13 cellular contexts compared by ENCODE assay signal in genomic region chr13:99347911-99348451, GRCh38. TPM values are rescaled to one million over a fixed set of nuclear protein-coding genes. Genes with fewer than 3 reads are reported as not detected.
DNase-seq lines count a peak whose midpoint lies in the region; ATAC-seq and TF ChIP-seq lines count a peak whose summit lies in the region.
"Had no signal": no experiment of that assay in that cellular context is flagged by ENCODE, and none has a peak within 500 bp of the region (broad histone marks: within the 10 kb centered on the region; RNA-seq: fewer than 3 reads in every experiment).

No MANE protein-coding gene starts in this region.

- no peak overlapping the region for H3K4me3 ChIP-seq in tibial nerve
- H3K4me3 ChIP-seq: HAP-1 had no signal

- H3K4me3 Mint-ChIP-seq in natural killer cell, result no peak overlapping the region

- H3K4me1 Mint-ChIP-seq in natural killer cell, result peaks cover 47 to 53% of the 10 kb centered on the region in 2 donors

- H3K9me3 Mint-ChIP-seq in natural killer cell, result no peaks in the 10 kb centered on the region

- whole genome bisulfite sequencing in tibial nerve, 2 donors, result 88 to 91% methylated on average over 8 of the region's 8 CpGs

- DNase-seq in natural killer cell, result no peak
- no peak for DNase-seq in SW 1271 (lab: John Stamatoyannopoulos, UW)
- DNase-seq in tibial nerve (ENCODE audit: low spot score in 2 of 2), result no peak
- no peak for DNase-seq in ecto neural progenitor cell (ENCODE audit: low spot score)
- no peak for DNase-seq in cerebellum (ENCODE audit: low spot score)
- DNase-seq: amniotic stem cell, PC-3 had no signal

- no peak for TF ChIP-seq EP300 in tibial nerve (IDR thresholded peaks at IDR 0.05)

- TF ChIP-seq CTCF in natural killer cell (IDR thresholded peaks at IDR 0.05) (no peak), tibial nerve (IDR thresholded peaks at IDR 0.05) (no peak)

- H3K27ac ChIP-seq in tibial nerve, result no peak overlapping the region
- H3K27ac ChIP-seq: VCaP had no signal

- no peaks in the 10 kb centered on the region for H3K9me3 ChIP-seq in tibial nerve
- H3K9me3 ChIP-seq: HAP-1 had no signal

- H3K27me3 Mint-ChIP-seq in natural killer cell (ENCODE audit: low read depth in 2 of 2), result no peaks in the 10 kb centered on the region

- H3K36me3 ChIP-seq in tibial nerve, result peaks cover 0 to 62% (median 0%) of the 10 kb centered on the region in 3 donors
- H3K36me3 ChIP-seq: HAP-1 had no signal

- H3K4me1 ChIP-seq in tibial nerve, result no peaks in the 10 kb centered on the region
- H3K4me1 ChIP-seq: HAP-1 had no signal

- peak overlapping the region; percentile 31 to 38 for H3K27ac Mint-ChIP-seq in natural killer cell

- peaks cover 32% of the 10 kb centered on the region for H3K36me3 Mint-ChIP-seq in natural killer cell

- TF ChIP-seq POLR2A in tibial nerve (IDR thresholded peaks at IDR 0.05), result no peak

- intact Hi-C loops in natural killer cell (cut with micrococcal nuclease), result no loop called here

- no peaks in the 10 kb centered on the region for H3K27me3 ChIP-seq in tibial nerve

- ATAC-seq in GM18511 (IDR thresholded peaks at IDR 0.05; ENCODE audit: unreplicated experiment) (peak; percentile 73), GM21723 (IDR thresholded peaks at IDR 0.05; ENCODE audit: unreplicated experiment) (peak; percentile 59), HG03460 (IDR thresholded peaks at IDR 0.05; ENCODE audit: unreplicated experiment) (peak; percentile 57), natural killer cell (no peak)
- ATAC-seq: PC-3 had no signal

RNA-seq across cellular contexts. Expression of gene GPR183, which starts 40.8 kb away (rescaled TPM):
- total RNA-seq in natural killer cell (10 to 100 TPM; 20.0 to 47.0 (median 41.1) TPM), tibial nerve (10 to 100 TPM in 3 of 4 donors, 1 to 10 TPM in 1; 6.3 to 20.4 (median 13.1) TPM), cerebellum (1.1 TPM)
- total RNA-seq: PC-3, pulmonary artery endothelial cell had no signal

Comparison
In these comparisons a context has a peak if more than half of its experiments do, and no peak if none do; other contexts are left out.
1. ATAC-seq: peak in GM18511 (single experiment), GM21723 (single experiment) and HG03460 (single experiment); none in natural killer cell (0 of 3).